ENCODE assay signal across 8 cellular contexts in genomic region chr1:16905112-16905855, GRCh38. TPM values are rescaled to one million over a fixed set of nuclear protein-coding genes. Genes with fewer than 3 reads are reported as not detected.
A peak's percentile ranks its signal among the peaks of the same experiment; 100 is the strongest.
DNase-seq lines count a peak whose midpoint lies in the region; ATAC-seq, FAIRE-seq and TF ChIP-seq lines count a peak whose summit lies in the region.

No MANE protein-coding gene starts in this region.

- H3K4me1 ChIP-seq in pancreas, result peaks cover 0 to 8% (median 0%) of the 10 kb centered on the region in 3 donors

- H3K9me3 ChIP-seq in pancreas, result no peaks in the 10 kb centered on the region

- DNase-seq in DMS153 (lab: John Stamatoyannopoulos, UW), result peak; percentile 85
- DNase-seq in NCI-H510A treated with DMSO at 0.1 percent for 48 hours (lab: John Stamatoyannopoulos, UW), result peak; percentile 98
- DNase-seq in activated T-cell treated with anti-CD3 and anti-CD28 coated beads, Interleukin-2, amount 50 U/mL, for 24 hours, result peak; percentile 68
- DNase-seq in foreskin melanocyte, result peak; percentile 62
- DNase-seq in pancreas, result peak in 1 of 6 donors; percentile 65
- no peak for DNase-seq in G401 (ENCODE audit: low spot score)

- no peak overlapping the region for H3K4me3 Mint-ChIP-seq in activated T-cell treated with anti-CD3 and anti-CD28 coated beads, Interleukin-2, amount 50 U/mL, for 24 hours

- peak overlapping the region in 3 of 4 donors; percentile 18 to 45 (median 38) for H3K4me3 ChIP-seq in pancreas

- in situ Hi-C loops in G401 (cut with HindIII; ENCODE audit: low sequenced_read_pairs), result no loop called here

- no peaks in the 10 kb centered on the region for H3K36me3 ChIP-seq in pancreas

- intact Hi-C loops in pancreas (cut with DNase I), result no loop called here

- H3K27ac Mint-ChIP-seq in activated T-cell treated with anti-CD3 and anti-CD28 coated beads, Interleukin-2, amount 50 U/mL, for 24 hours, result no peak overlapping the region

- H3K27ac ChIP-seq in pancreas, result peak overlapping the region; percentile 97 to 100 (median 99)

- H3K27me3 Mint-ChIP-seq in activated T-cell treated with anti-CD3 and anti-CD28 coated beads, Interleukin-2, amount 50 U/mL, for 24 hours, result no peaks in the 10 kb centered on the region

- no peaks in the 10 kb centered on the region for H3K36me3 Mint-ChIP-seq in activated T-cell treated with anti-CD3 and anti-CD28 coated beads, Interleukin-2, amount 50 U/mL, for 24 hours (ENCODE audit: low read depth)

- WGBS in pancreas, 2 donors, result 3 to 4% methylated on average over 12 of the region's 12 CpGs

- peaks cover 40% of the 10 kb centered on the region for H3K4me1 Mint-ChIP-seq in activated T-cell treated with anti-CD3 and anti-CD28 coated beads, Interleukin-2, amount 50 U/mL, for 24 hours (ENCODE audit: low read depth)

- no peak for FAIRE-seq in pancreas (lab: Jason Lieb, UNC)

- no peak for TF ChIP-seq CTCF in pancreas (IDR thresholded peaks at IDR 0.05)

- no peaks in the 10 kb centered on the region for H3K9me3 Mint-ChIP-seq in activated T-cell treated with anti-CD3 and anti-CD28 coated beads, Interleukin-2, amount 50 U/mL, for 24 hours

- H3K27me3 ChIP-seq in pancreas, result no peaks in the 10 kb centered on the region

- ATAC-seq in GM19328 (IDR thresholded peaks at IDR 0.05; ENCODE audit: unreplicated experiment), result peak; percentile 74
- peak; percentile 79 for ATAC-seq in HG03280 (IDR thresholded peaks at IDR 0.05; ENCODE audit: unreplicated experiment)
- ATAC-seq in pancreas, result peak; percentile 79 to 89 (median 82)

RNA-seq across cellular contexts. Expression of gene RNU1-2, which starts 9.5 kb away (rescaled TPM):
- total RNA-seq in pancreas, result 1,000 to 10,000 TPM in 4 of 6 donors, 100 to 1,000 TPM in 2; 687 to 5,169 (median 2,340) TPM
- not detected for polyA plus RNA-seq in pancreas
- total RNA-seq in G401 (2014; rRNA removed; shearing (Covaris generic)), result not detected in 2 replicates

RNA-seq across cellular contexts. Expression of gene CROCC, which starts 16.4 kb away (rescaled TPM):
- 10 to 100 TPM in 5 of 6 donors, 1 to 10 TPM in 1; 8.1 to 18.3 (median 13.6) TPM for total RNA-seq in pancreas
- 100 to 1,000 TPM in 1 of 2 donors, 10 to 100 TPM in 1; 52.6 to 101 TPM for polyA plus RNA-seq in pancreas
- total RNA-seq in G401 (2014; rRNA removed; shearing (Covaris generic)), result 29.7 and 64.4 TPM in 2 replicates

Comparison
In these comparisons a context has a peak if more than half of its experiments do, and no peak if none do; other contexts are left out.
1. RNA of gene RNU1-2, which starts 9.5 kb away (total RNA-seq): 687 to 5,169 TPM in pancreas; not detected in G401; every median in the first group is over 100 times any median in the second.
2. Peak in every context shown above with its lines, with median percentiles within 50 percentile points of each other: ATAC-seq.